ENCODE assay signal across 1 cellular context in the genomic region with DNA sequence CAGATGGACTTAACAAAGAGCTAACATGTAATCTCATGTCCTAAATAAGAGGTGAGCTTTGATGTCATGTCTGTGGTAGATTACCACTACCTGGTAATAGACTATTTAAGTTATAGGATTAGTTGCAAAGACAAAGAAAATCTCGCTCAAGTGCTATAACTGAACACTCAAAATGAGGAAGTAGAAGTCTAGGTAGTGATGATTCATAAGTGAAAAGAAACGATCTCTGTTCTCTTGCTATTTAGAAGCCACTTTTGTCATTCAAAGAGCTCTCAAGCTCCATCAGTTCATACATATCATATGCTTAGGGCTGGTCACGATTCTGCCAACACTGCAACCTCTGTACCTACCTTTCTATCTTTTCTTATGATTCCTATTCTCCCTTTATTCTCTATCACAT.
TF ChIP-seq lines count a peak whose summit lies in the region.

No MANE protein-coding gene starts in this region.

TF ChIP-seq in GM23338, 12 proteins besides CTCF, POLR2A, EP300 and RAD21 (continued from another document):
- TF ChIP-seq, protein P1, sequence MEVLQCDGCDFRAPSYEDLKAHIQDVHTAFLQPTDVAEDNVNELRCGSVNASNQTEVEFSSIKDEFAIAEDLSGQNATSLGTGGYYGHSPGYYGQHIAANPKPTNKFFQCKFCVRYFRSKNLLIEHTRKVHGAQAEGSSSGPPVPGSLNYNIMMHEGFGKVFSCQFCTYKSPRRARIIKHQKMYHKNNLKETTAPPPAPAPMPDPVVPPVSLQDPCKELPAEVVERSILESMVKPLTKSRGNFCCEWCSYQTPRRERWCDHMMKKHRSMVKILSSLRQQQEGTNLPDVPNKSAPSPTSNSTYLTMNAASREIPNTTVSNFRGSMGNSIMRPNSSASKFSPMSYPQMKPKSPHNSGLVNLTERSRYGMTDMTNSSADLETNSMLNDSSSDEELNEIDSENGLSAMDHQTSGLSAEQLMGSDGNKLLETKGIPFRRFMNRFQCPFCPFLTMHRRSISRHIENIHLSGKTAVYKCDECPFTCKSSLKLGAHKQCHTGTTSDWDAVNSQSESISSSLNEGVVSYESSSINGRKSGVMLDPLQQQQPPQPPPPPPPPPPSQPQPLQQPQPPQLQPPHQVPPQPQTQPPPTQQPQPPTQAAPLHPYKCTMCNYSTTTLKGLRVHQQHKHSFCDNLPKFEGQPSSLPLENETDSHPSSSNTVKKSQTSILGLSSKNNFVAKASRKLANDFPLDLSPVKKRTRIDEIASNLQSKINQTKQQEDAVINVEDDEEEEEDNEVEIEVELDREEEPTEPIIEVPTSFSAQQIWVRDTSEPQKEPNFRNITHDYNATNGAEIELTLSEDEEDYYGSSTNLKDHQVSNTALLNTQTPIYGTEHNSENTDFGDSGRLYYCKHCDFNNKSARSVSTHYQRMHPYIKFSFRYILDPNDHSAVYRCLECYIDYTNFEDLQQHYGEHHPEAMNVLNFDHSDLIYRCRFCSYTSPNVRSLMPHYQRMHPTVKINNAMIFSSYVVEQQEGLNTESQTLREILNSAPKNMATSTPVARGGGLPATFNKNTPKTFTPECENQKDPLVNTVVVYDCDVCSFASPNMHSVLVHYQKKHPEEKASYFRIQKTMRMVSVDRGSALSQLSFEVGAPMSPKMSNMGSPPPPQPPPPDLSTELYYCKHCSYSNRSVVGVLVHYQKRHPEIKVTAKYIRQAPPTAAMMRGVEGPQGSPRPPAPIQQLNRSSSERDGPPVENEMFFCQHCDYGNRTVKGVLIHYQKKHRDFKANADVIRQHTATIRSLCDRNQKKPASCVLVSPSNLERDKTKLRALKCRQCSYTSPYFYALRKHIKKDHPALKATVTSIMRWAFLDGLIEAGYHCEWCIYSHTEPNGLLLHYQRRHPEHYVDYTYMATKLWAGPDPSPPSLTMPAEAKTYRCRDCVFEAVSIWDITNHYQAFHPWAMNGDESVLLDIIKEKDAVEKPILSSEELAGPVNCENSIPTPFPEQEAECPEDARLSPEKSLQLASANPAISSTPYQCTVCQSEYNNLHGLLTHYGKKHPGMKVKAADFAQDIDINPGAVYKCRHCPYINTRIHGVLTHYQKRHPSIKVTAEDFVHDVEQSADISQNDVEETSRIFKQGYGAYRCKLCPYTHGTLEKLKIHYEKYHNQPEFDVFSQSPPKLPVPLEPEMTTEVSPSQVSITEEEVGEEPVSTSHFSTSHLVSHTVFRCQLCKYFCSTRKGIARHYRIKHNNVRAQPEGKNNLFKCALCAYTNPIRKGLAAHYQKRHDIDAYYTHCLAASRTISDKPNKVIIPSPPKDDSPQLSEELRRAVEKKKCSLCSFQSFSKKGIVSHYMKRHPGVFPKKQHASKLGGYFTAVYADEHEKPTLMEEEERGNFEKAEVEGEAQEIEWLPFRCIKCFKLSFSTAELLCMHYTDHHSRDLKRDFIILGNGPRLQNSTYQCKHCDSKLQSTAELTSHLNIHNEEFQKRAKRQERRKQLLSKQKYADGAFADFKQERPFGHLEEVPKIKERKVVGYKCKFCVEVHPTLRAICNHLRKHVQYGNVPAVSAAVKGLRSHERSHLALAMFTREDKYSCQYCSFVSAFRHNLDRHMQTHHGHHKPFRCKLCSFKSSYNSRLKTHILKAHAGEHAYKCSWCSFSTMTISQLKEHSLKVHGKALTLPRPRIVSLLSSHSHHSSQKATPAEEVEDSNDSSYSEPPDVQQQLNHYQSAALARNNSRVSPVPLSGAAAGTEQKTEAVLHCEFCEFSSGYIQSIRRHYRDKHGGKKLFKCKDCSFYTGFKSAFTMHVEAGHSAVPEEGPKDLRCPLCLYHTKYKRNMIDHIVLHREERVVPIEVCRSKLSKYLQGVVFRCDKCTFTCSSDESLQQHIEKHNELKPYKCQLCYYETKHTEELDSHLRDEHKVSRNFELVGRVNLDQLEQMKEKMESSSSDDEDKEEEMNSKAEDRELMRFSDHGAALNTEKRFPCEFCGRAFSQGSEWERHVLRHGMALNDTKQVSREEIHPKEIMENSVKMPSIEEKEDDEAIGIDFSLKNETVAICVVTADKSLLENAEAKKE (CRISPR knock-in tag; IDR thresholded peaks at IDR 0.05) = no peak
- no peak for TF ChIP-seq JUNB (IDR thresholded peaks at IDR 0.05; ENCODE audit: unreplicated experiment)
- TF ChIP-seq EZH2 (IDR thresholded peaks at IDR 0.05; ENCODE audit: low read depth, unreplicated experiment) = no peak
TF ChIP-seq in GM23338: peak in this region for 0.
